27 cellular contexts compared by ENCODE assay signal in genomic region chr12:65330341-65330740, GRCh38. TPM values are rescaled to one million over a fixed set of nuclear protein-coding genes. Genes with fewer than 3 reads are reported as not detected.
DNase-seq lines count a peak whose midpoint lies in the region; ATAC-seq and TF ChIP-seq lines count a peak whose summit lies in the region.
"Had no signal": no experiment of that assay in that cellular context is flagged by ENCODE, and none has a peak within 500 bp of the region (broad histone marks: within the 10 kb centered on the region; RNA-seq: fewer than 3 reads in every experiment).

No MANE protein-coding gene starts in this region.

- H3K27ac Mint-ChIP-seq in HFFc6 (peak overlapping the region; percentile 14; the same call in 1 of the 2 replicates), osteocyte (ENCODE audit: unreplicated experiment) (peak overlapping the region; percentile 73)
- H3K27ac Mint-ChIP-seq: activated naive CD4-positive, alpha-beta T cell treated with anti-CD3 and anti-CD28 coated beads, Interleukin-2, amount 10 ng/mL, durations not matched to agents 7 days and 5 days; activated T-helper 1 cell treated with anti-CD3 and anti-CD28 coated beads, Interleukin-12 subunit alpha, Interleukin-12 subunit beta, Interleukin-2, Interleukin-4 antibody, amounts not matched to agents 30 ng/mL and 10 ng/mL and 1 ng/mL, durations not matched to agents 14 hours and 24 hours and 36 hours; natural killer cell treated with Interleukin-12 subunit alpha and Interleukin-12 subunit beta and Interleukin-15 and Interleukin-18, amount 100 ng/mL, for 72 hours; T-helper 1 cell treated with Interleukin-12 subunit alpha and Interleukin-12 subunit beta and Interleukin-4 antibody, amounts not matched to agents 30 μg/mL and 1 μg/mL, for 36 hours had no signal

- no peak for TF ChIP-seq CTCF in HFFc6 (IDR thresholded peaks at IDR 0.05)
- no peak for TF ChIP-seq CTCF in osteocyte (IDR thresholded peaks at IDR 0.05)

- H3K4me3 Mint-ChIP-seq in HFFc6 (no peak overlapping the region; the same call in 1 of the 2 replicates), osteocyte (ENCODE audit: unreplicated experiment) (no peak overlapping the region)
- H3K4me3 Mint-ChIP-seq: activated naive CD4-positive, alpha-beta T cell treated with anti-CD3 and anti-CD28 coated beads, Interleukin-2, amount 10 ng/mL, durations not matched to agents 7 days and 5 days; activated T-helper 1 cell treated with anti-CD3 and anti-CD28 coated beads, Interleukin-12 subunit alpha, Interleukin-12 subunit beta, Interleukin-2, Interleukin-4 antibody, amounts not matched to agents 30 ng/mL and 10 ng/mL and 1 ng/mL, durations not matched to agents 14 hours and 24 hours and 36 hours; CD14-positive monocyte; central memory CD8-positive, alpha-beta T cell; natural killer cell treated with Interleukin-12 subunit alpha and Interleukin-12 subunit beta and Interleukin-15 and Interleukin-18, amount 100 ng/mL, for 72 hours; T-helper 1 cell treated with Interleukin-12 subunit alpha and Interleukin-12 subunit beta and Interleukin-4 antibody, amounts not matched to agents 30 μg/mL and 1 μg/mL, for 36 hours had no signal

- no peaks in the 10 kb centered on the region for H3K9me3 Mint-ChIP-seq in HFFc6
- no peaks in the 10 kb centered on the region for H3K9me3 Mint-ChIP-seq in osteocyte (ENCODE audit: unreplicated experiment)
- H3K9me3 Mint-ChIP-seq: activated naive CD4-positive, alpha-beta T cell treated with anti-CD3 and anti-CD28 coated beads, Interleukin-2, amount 10 ng/mL, durations not matched to agents 7 days and 5 days; activated T-helper 1 cell treated with anti-CD3 and anti-CD28 coated beads, Interleukin-12 subunit alpha, Interleukin-12 subunit beta, Interleukin-2, Interleukin-4 antibody, amounts not matched to agents 30 ng/mL and 10 ng/mL and 1 ng/mL, durations not matched to agents 14 hours and 24 hours and 36 hours; CD14-positive monocyte; central memory CD8-positive, alpha-beta T cell; natural killer cell treated with Interleukin-12 subunit alpha and Interleukin-12 subunit beta and Interleukin-15 and Interleukin-18, amount 100 ng/mL, for 72 hours; T-helper 1 cell treated with Interleukin-12 subunit alpha and Interleukin-12 subunit beta and Interleukin-4 antibody, amounts not matched to agents 30 μg/mL and 1 μg/mL, for 36 hours had no signal

- no peaks in the 10 kb centered on the region; the same call in 1 of the 2 replicates for H3K27me3 Mint-ChIP-seq in HFFc6 (ENCODE audit: insufficient read depth)
- H3K27me3 Mint-ChIP-seq in osteocyte (ENCODE audit: unreplicated experiment): no peaks in the 10 kb centered on the region

- H3K36me3 Mint-ChIP-seq in HFFc6 (ENCODE audit: low read depth): peaks cover 44% of the 10 kb centered on the region
- H3K36me3 Mint-ChIP-seq in osteocyte (ENCODE audit: unreplicated experiment): peaks cover 3% of the 10 kb centered on the region
- H3K36me3 Mint-ChIP-seq: activated naive CD4-positive, alpha-beta T cell treated with anti-CD3 and anti-CD28 coated beads, Interleukin-2, amount 10 ng/mL, durations not matched to agents 7 days and 5 days; natural killer cell treated with Interleukin-12 subunit alpha and Interleukin-12 subunit beta and Interleukin-15 and Interleukin-18, amount 100 ng/mL, for 72 hours had no signal

- DNase-seq in HFFc6 (no peak), fibroblast of peridontal ligament (ENCODE audit: extremely low read depth) (peak; percentile 59), osteocyte (ENCODE audit: extremely low spot score, unreplicated experiment) (no peak), nucleus accumbens (lab: John Stamatoyannopoulos, UW) (no peak), CD1c-positive myeloid dendritic cell (ENCODE audit: extremely low spot score) (no peak), SKM-1 treated with dmso at 0.1 percent for 144 hours (lab: John Stamatoyannopoulos, UW; ENCODE audit: unreplicated experiment) (no peak)
- DNase-seq: activated CD4-positive, alpha-beta T cell treated with anti-CD3 and anti-CD28 coated beads, Interleukin-2, amount 50 U/mL, for 48 hours; activated naive CD4-positive, alpha-beta T cell treated with anti-CD3 and anti-CD28 coated beads, Interleukin-2, amount 10 ng/mL, durations not matched to agents 7 days and 5 days; amygdala; Calu3; DND-41; lower lobe of right lung; NCI-H146; NCI-H524 treated with DMSO at 0.1 percent for 48 hours; posterior cingulate gyrus; right cardiac atrium; stimulated activated CD4-positive, alpha-beta T cell treated with anti-CD3 and anti-CD28 coated beads, Interleukin-2, amount 100 ng/mL, for 48 hours; transverse colon had no signal

- peak; percentile 76 for ATAC-seq in SK-N-SH treated with all-trans-retinoic acid at 6 μM for 48 hours
- ATAC-seq: activated CD4-positive, CD25-positive, alpha-beta regulatory T cell treated with anti-CD3 and anti-CD28 coated beads, Interleukin-2, amount 50 U/mL, for 24 hours; GM12878; lower lobe of right lung; natural killer cell treated with Interleukin-12 subunit alpha and Interleukin-12 subunit beta and Interleukin-15 and Interleukin-18, amount 100 ng/mL, for 72 hours; Panc1; right cardiac atrium had no signal

- peaks cover 65% of the 10 kb centered on the region for H3K4me1 Mint-ChIP-seq in HFFc6 (ENCODE audit: low read depth)
- peaks cover 80% of the 10 kb centered on the region for H3K4me1 Mint-ChIP-seq in osteocyte (ENCODE audit: unreplicated experiment)
- H3K4me1 Mint-ChIP-seq: activated naive CD4-positive, alpha-beta T cell treated with anti-CD3 and anti-CD28 coated beads, Interleukin-2, amount 10 ng/mL, durations not matched to agents 7 days and 5 days; central memory CD8-positive, alpha-beta T cell had no signal

TF ChIP-seq in SK-N-SH treated with all-trans-retinoic acid at 6 μM for 48 hours, 23 proteins besides CTCF, POLR2A, EP300 and RAD21:
- TF ChIP-seq OSR1 (CRISPR knock-in tag; IDR thresholded peaks at IDR 0.05) (no peak), ISL1 (CRISPR knock-in tag; IDR thresholded peaks at IDR 0.05) (no peak), GLIS3 (CRISPR knock-in tag; IDR thresholded peaks at IDR 0.05) (no peak), CSDC2 (CRISPR knock-in tag; IDR thresholded peaks at IDR 0.05) (no peak), SNAI2 (CRISPR knock-in tag; IDR thresholded peaks at IDR 0.05) (no peak), ZNF8 (CRISPR knock-in tag; IDR thresholded peaks at IDR 0.05) (no peak), BACH2 (CRISPR knock-in tag; IDR thresholded peaks at IDR 0.05; ENCODE audit: borderline replicate concordance) (no peak), TOX (CRISPR knock-in tag; IDR thresholded peaks at IDR 0.05; ENCODE audit: borderline replicate concordance) (no peak)
- TF ChIP-seq, protein P1, sequence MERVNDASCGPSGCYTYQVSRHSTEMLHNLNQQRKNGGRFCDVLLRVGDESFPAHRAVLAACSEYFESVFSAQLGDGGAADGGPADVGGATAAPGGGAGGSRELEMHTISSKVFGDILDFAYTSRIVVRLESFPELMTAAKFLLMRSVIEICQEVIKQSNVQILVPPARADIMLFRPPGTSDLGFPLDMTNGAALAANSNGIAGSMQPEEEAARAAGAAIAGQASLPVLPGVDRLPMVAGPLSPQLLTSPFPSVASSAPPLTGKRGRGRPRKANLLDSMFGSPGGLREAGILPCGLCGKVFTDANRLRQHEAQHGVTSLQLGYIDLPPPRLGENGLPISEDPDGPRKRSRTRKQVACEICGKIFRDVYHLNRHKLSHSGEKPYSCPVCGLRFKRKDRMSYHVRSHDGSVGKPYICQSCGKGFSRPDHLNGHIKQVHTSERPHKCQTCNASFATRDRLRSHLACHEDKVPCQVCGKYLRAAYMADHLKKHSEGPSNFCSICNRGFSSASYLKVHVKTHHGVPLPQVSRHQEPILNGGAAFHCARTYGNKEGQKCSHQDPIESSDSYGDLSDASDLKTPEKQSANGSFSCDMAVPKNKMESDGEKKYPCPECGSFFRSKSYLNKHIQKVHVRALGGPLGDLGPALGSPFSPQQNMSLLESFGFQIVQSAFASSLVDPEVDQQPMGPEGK (CRISPR knock-in tag; IDR thresholded peaks at IDR 0.05; ENCODE audit: borderline replicate concordance): no peak
- TF ChIP-seq, protein P2, sequence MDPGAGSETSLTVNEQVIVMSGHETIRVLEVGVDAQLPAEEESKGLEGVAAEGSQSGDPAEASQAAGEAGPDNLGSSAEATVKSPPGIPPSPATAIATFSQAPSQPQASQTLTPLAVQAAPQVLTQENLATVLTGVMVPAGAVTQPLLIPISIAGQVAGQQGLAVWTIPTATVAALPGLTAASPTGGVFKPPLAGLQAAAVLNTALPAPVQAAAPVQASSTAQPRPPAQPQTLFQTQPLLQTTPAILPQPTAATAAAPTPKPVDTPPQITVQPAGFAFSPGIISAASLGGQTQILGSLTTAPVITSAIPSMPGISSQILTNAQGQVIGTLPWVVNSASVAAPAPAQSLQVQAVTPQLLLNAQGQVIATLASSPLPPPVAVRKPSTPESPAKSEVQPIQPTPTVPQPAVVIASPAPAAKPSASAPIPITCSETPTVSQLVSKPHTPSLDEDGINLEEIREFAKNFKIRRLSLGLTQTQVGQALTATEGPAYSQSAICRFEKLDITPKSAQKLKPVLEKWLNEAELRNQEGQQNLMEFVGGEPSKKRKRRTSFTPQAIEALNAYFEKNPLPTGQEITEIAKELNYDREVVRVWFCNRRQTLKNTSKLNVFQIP (CRISPR knock-in tag; IDR thresholded peaks at IDR 0.05; ENCODE audit: borderline replicate concordance, low read depth): no peak

RNA-seq across cellular contexts. Expression of gene MSRB3, which starts 51.9 kb away (rescaled TPM):
- total RNA-seq in HFFc6 (2021; fragmentation: NEBNext Ultra II Directional; extraction: Animal tissue kit (Norgen Biotek cat#: 25700)): 100 to 1,000 TPM; 108 to 143 (median 127) TPM
- 75.8 and 77.3 TPM in 2 replicates for total RNA-seq in osteocyte
- total RNA-seq: activated T-helper 1 cell treated with anti-CD3 and anti-CD28 coated beads, Interleukin-12 subunit alpha, Interleukin-12 subunit beta, Interleukin-2, Interleukin-4 antibody, amounts not matched to agents 30 ng/mL and 10 ng/mL and 1 ng/mL, durations not matched to agents 14 hours and 24 hours and 36 hours had no signal
